ENCODE assay signal across 16 cellular contexts in the genomic region with DNA sequence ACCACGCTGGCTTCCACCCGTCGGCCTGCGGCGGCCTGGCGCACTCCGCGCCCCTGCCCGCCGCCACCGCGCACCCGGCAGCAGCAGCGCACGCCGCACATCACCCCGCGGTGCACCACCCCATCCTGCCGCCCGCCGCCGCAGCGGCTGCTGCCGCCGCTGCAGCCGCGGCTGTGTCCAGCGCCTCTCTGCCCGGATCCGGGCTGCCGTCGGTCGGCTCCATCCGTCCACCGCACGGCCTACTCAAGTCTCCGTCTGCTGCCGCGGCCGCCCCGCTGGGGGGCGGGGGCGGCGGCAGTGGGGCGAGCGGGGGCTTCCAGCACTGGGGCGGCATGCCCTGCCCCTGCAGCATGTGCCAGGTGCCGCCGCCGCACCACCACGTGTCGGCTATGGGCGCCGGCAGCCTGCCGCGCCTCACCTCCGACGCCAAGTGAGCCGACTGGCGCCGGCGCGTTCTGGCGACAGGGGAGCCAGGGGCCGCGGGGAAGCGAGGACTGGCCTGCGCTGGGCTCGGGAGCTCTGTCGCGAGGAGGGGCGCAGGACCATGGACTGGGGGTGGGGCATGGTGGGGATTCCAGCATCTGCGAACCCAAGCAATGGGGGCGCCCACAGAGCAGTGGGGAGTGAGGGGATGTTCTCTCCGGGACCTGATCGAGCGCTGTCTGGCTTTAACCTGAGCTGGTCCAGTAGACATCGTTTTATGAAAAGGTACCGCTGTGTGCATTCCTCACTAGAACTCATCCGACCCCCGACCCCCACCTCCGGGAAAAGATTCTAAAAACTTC. TPM values are rescaled to one million over a fixed set of nuclear protein-coding genes. Genes with fewer than 3 reads are reported as not detected.
A peak's percentile ranks its signal among the peaks of the same experiment; 100 is the strongest.
DNase-seq lines count a peak whose midpoint lies in the region; ATAC-seq and TF ChIP-seq lines count a peak whose summit lies in the region.
"Had no signal": no experiment of that assay in that cellular context is flagged by ENCODE, and none has a peak within 500 bp of the region (broad histone marks: within the 10 kb centered on the region; RNA-seq: fewer than 3 reads in every experiment).

No MANE protein-coding gene starts in this region.

- peaks cover 35% of the 10 kb centered on the region for H3K4me1 Mint-ChIP-seq in GM23338
- no peaks in the 10 kb centered on the region for H3K4me1 Mint-ChIP-seq in HFFc6 (ENCODE audit: low read depth)

- H3K9me3 ChIP-seq in neutrophil, result no peaks in the 10 kb centered on the region
- H3K9me3 ChIP-seq: Peyer's patch, right atrium auricular region, testis had no signal

- no peaks in the 10 kb centered on the region for H3K36me3 ChIP-seq in GM23338 (ENCODE audit: insufficient read depth)
- H3K36me3 ChIP-seq in neutrophil, result no peaks in the 10 kb centered on the region
- H3K36me3 ChIP-seq: Peyer's patch, right atrium auricular region had no signal

- H3K9me2 ChIP-seq in GM23338 (ENCODE audit: insufficient read depth), result no peaks in the 10 kb centered on the region

- H3K4me3 Mint-ChIP-seq in GM23338 (0 out of 3 replicates have a peak overlapping the region, but pooled peaks have one; percentile 38), HFFc6 (no peak overlapping the region)

- peak overlapping the region; percentile 91; the same call in 1 of the 2 replicates for H2AFZ ChIP-seq in GM23338

- H3K9me3 Mint-ChIP-seq in GM23338 (peaks cover 3% of the 10 kb centered on the region; the same call in 2 of the 3 replicates), HFFc6 (no peaks in the 10 kb centered on the region)
- H3K9me3 Mint-ChIP-seq: memory B cell had no signal

- H3K4me2 ChIP-seq in GM23338, result peak overlapping the region; percentile 88

- H3K27me3 Mint-ChIP-seq in GM23338 (ENCODE audit: insufficient read depth, low read depth, poor library complexity), result peaks cover 93% of the 10 kb centered on the region
- peaks cover 84% of the 10 kb centered on the region for H3K27me3 Mint-ChIP-seq in HFFc6 (ENCODE audit: insufficient read depth)

- peaks cover 54% of the 10 kb centered on the region for H3K4me1 ChIP-seq in GM23338 (ENCODE audit: insufficient read depth)
- peaks cover 69 to 72% of the 10 kb centered on the region in 2 experiments for H3K4me1 ChIP-seq in neutrophil (ENCODE audit: control insufficient read depth in 1 of 2, insufficient read depth in 1 of 2, low read depth in 1 of 2, low read length in 1 of 2)

- H3K27me3 ChIP-seq in GM23338 (ENCODE audit: insufficient read depth) (peaks cover 98% of the 10 kb centered on the region), neutrophil (peaks cover 100% of the 10 kb centered on the region)

- H3K4me3 ChIP-seq in GM23338 (peak overlapping the region; percentile 64), coronary artery (peak overlapping the region; percentile 8), neutrophil (ENCODE audit: low read depth in 1 of 2, low read length in 1 of 2) (peak overlapping the region; percentile 40 to 52)
- H3K4me3 ChIP-seq: Peyer's patch, right atrium auricular region had no signal

- DNase-seq in COLO668 (lab: John Stamatoyannopoulos, UW; ENCODE audit: unreplicated experiment), result peak; percentile 64
- DNase-seq in GM23338 (ENCODE audit: low spot score), result peak; percentile 65
- DNase-seq in coronary artery (ENCODE audit: low spot score), result no peak
- no peak for DNase-seq in HFFc6
- DNase-seq: activated CD8-positive, alpha-beta memory T cell treated with anti-CD3 and anti-CD28 coated beads for 24 hours; activated effector memory CD4-positive, alpha-beta T cell treated with anti-CD3 and anti-CD28 coated beads, Interleukin-2, amount 50 U/mL, for 16 hours; foreskin melanocyte; Peyer's patch; testis had no signal

- TF ChIP-seq CTCF in GM23338 (conservative IDR thresholded peaks at IDR 0.05; ENCODE audit: low read depth in 2 of 2), result no peak
- TF ChIP-seq CTCF in coronary artery (IDR thresholded peaks at IDR 0.05), result no peak
- TF ChIP-seq CTCF in neutrophil (IDR thresholded peaks at IDR 0.05), result no peak
- no peak for TF ChIP-seq CTCF in HFFc6 (IDR thresholded peaks at IDR 0.05)

- H3K27ac Mint-ChIP-seq in GM23338, result no peak overlapping the region
- H3K27ac Mint-ChIP-seq in HFFc6, result no peak overlapping the region
- H3K27ac Mint-ChIP-seq: memory B cell had no signal

- ATAC-seq in GM23338 (no peak), GM21381 (IDR thresholded peaks at IDR 0.05; ENCODE audit: unreplicated experiment) (no peak), HG03108 (IDR thresholded peaks at IDR 0.05; ENCODE audit: unreplicated experiment) (no peak)

- H3F3A ChIP-seq in GM23338 (replicated peaks; ENCODE audit: low read depth), result no peaks in the 10 kb centered on the region

- H3K79me2 ChIP-seq in GM23338 (replicated peaks; ENCODE audit: insufficient read depth), result no peaks in the 10 kb centered on the region

- H3K36me3 Mint-ChIP-seq in GM23338 (ENCODE audit: low read depth), result no peaks in the 10 kb centered on the region; the same call in 1 of the 3 replicates
- no peaks in the 10 kb centered on the region for H3K36me3 Mint-ChIP-seq in HFFc6 (ENCODE audit: low read depth)
- H3K36me3 Mint-ChIP-seq: memory B cell had no signal

- peaks cover 23% of the 10 kb centered on the region for H4K20me1 ChIP-seq in GM23338 (replicated peaks; ENCODE audit: insufficient read depth)

- H3K27ac ChIP-seq in GM23338 (ENCODE audit: low read depth) (no peak overlapping the region), coronary artery (no peak overlapping the region), neutrophil (no peak overlapping the region)
- H3K27ac ChIP-seq: Peyer's patch, right atrium auricular region, testis had no signal

TF ChIP-seq in GM23338, 12 proteins besides CTCF, POLR2A, EP300 and RAD21:
- TF ChIP-seq ZNF331 (CRISPR knock-in tag; IDR thresholded peaks at IDR 0.05; ENCODE audit: low read depth) (no peak), CREB1 (CRISPR knock-in tag; IDR thresholded peaks at IDR 0.05; ENCODE audit: low read depth) (no peak), EZH2 (IDR thresholded peaks at IDR 0.05; ENCODE audit: low read depth, unreplicated experiment) (peak; percentile 47)

RNA-seq across cellular contexts. Expression of gene OLIG2, which starts 1.9 kb away (rescaled TPM):
- 0.04 and 1.4 TPM in 2 replicates for total RNA-seq in GM23338 (2014; rRNA removed; shearing (Covaris generic))
- 0.09 and 0.15 TPM in 2 replicates for polyA plus RNA-seq in GM23338 (2016; fragmentation: Nextera tagmentation; extraction: Ambion mirVana)
- not detected for total RNA-seq in HFFc6 (2021; fragmentation: NEBNext Ultra II Directional; extraction: Animal tissue kit (Norgen Biotek cat#: 25700))
- total RNA-seq: aorta, IMR-90, Peyer's patch, right atrium auricular region, testis had no signal
- polyA plus RNA-seq: aorta, IMR-90 had no signal

RNA-seq across cellular contexts. Expression of gene OLIG1, which starts 42.3 kb away (rescaled TPM):
- 0.14 and 0.19 TPM in 2 replicates for total RNA-seq in GM23338 (2014; rRNA removed; shearing (Covaris generic))
- 0.81 and 2.0 TPM in 2 replicates for polyA plus RNA-seq in GM23338 (2016; fragmentation: Nextera tagmentation; extraction: Ambion mirVana)
- not detected for total RNA-seq in HFFc6 (2021; fragmentation: NEBNext Ultra II Directional; extraction: Animal tissue kit (Norgen Biotek cat#: 25700))
- total RNA-seq: aorta, IMR-90, Peyer's patch, right atrium auricular region had no signal
- polyA plus RNA-seq: aorta, IMR-90 had no signal

Comparison
In these comparisons a context has a peak if more than half of its experiments do, and no peak if none do; other contexts are left out.
1. DNase-seq: peak in COLO668 (single experiment) and GM23338 (single experiment); none in coronary artery (single experiment) and HFFc6 (single experiment).
2. H3K4me3 ChIP-seq: peak in every context shown above with its lines; median percentile 64 in GM23338; 46 in neutrophil; 8 in coronary artery.